In the genomic region with DNA sequence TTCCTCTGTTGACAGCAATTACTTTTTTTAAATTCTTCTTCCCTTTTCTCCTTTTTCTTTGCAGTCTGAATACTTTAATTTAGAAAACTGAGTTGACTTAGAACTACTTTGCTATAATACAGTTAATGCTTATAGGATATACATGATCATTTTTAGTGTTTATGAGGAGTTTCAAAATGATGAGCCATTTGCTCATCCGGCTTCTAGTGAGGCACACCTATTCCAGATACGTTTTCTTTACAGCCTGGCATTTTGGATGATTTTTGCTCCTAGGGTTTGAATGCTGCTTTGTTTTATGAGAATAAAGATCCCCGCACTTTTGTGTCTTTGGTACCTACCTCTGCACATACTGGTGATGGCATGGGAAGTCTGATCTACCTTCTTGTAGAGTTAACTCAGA, we compare ENCODE assay signal across 1 cellular context.
TF ChIP-seq lines count a peak whose summit lies in the region.

No MANE protein-coding gene starts in this region.

TF ChIP-seq in endothelial cell of umbilical vein, 7 proteins besides CTCF, POLR2A, EP300 and RAD21:
- TF ChIP-seq GATA2 (IDR thresholded peaks at IDR 0.05; ENCODE audit: insufficient read depth, insufficient read length, low read depth, low read length) (no peak), EZH2 (IDR thresholded peaks at IDR 0.05; ENCODE audit: borderline replicate concordance, low read depth, low read length, severe bottlenecking) (no peak), MYC (IDR thresholded peaks at IDR 0.05; ENCODE audit: low read depth, low read length) (no peak), FOS (IDR thresholded peaks at IDR 0.05; ENCODE audit: borderline replicate concordance, insufficient read depth, low read length) (no peak), POLR2AphosphoS5 (IDR thresholded peaks at IDR 0.05; ENCODE audit: insufficient read depth, low read depth, low read length) (no peak), JUN (IDR thresholded peaks at IDR 0.05; ENCODE audit: borderline replicate concordance, insufficient read depth, insufficient read length, low read depth) (no peak)
- TF ChIP-seq, protein P1, sequence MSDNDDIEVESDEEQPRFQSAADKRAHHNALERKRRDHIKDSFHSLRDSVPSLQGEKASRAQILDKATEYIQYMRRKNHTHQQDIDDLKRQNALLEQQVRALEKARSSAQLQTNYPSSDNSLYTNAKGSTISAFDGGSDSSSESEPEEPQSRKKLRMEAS (IDR thresholded peaks at IDR 0.05; ENCODE audit: insufficient read depth, insufficient read length): no peak
